23 cellular contexts compared by ENCODE assay signal in the genomic region with DNA sequence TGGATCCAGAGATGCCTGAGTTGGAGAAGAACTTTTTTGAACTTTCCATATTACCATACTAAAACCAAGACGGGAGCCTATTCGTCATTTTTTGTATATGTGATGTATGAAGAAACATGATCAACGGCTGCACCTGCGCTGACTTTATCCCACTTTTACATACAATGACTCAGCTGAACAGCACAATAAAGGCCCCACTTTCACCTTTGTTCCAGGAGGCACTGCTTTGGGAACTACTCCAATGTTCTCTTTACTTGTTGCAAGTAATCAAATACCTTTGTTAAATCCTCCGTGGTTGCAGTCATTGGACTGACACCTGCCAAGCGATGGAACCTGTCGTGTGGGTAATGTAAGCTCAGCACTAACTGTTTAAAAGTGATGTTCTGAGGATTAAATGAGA.
"Had no signal": no experiment of that assay in that cellular context is flagged by ENCODE, and none has a peak within 500 bp of the region (broad histone marks: within the 10 kb centered on the region; RNA-seq: fewer than 3 reads in every experiment).

No MANE protein-coding gene starts in this region.

- H3K27me3 Mint-ChIP-seq: activated naive CD4-positive, alpha-beta T cell treated with anti-CD3 and anti-CD28 coated beads, Interleukin-2, amount 50 U/mL, for 24 hours had no signal

- H3K9ac ChIP-seq: neural progenitor cell had no signal

- H3K4me1 Mint-ChIP-seq: activated naive CD4-positive, alpha-beta T cell treated with anti-CD3 and anti-CD28 coated beads, Interleukin-2, amount 50 U/mL, for 24 hours; brain; naive thymus-derived CD8-positive, alpha-beta T cell; stimulated activated naive B cell treated with anti-CD40 and anti-IgM and Interleukin-4, amounts not matched to agents 10 μg/mL and 1 μg/mL and 100 μg/mL, for 72 hours had no signal

- H3K4me3 Mint-ChIP-seq: activated CD8-positive, alpha-beta T cell treated with anti-CD3 and anti-CD28 coated beads, Interleukin-2, amount 10 ng/mL, durations not matched to agents 7 days and 5 days; activated naive CD4-positive, alpha-beta T cell treated with anti-CD3 and anti-CD28 coated beads, Interleukin-2, amount 50 U/mL, for 24 hours; brain; naive thymus-derived CD8-positive, alpha-beta T cell; neural progenitor cell; stimulated activated naive B cell treated with anti-CD40 and anti-IgM and Interleukin-4, amounts not matched to agents 10 μg/mL and 1 μg/mL and 100 μg/mL, for 72 hours had no signal

- H3K4me3 ChIP-seq: left ventricle myocardium inferior, neural progenitor cell, smooth muscle cell had no signal

- H3K9me3 ChIP-seq: left ventricle myocardium inferior had no signal

- H3K27ac Mint-ChIP-seq: activated CD8-positive, alpha-beta T cell treated with anti-CD3 and anti-CD28 coated beads, Interleukin-2, amount 10 ng/mL, durations not matched to agents 7 days and 5 days; activated naive CD4-positive, alpha-beta T cell treated with anti-CD3 and anti-CD28 coated beads, Interleukin-2, amount 50 U/mL, for 24 hours; brain; naive thymus-derived CD8-positive, alpha-beta T cell; neural progenitor cell; stimulated activated naive B cell treated with anti-CD40 and anti-IgM and Interleukin-4, amounts not matched to agents 10 μg/mL and 1 μg/mL and 100 μg/mL, for 72 hours had no signal

- H3K4me1 ChIP-seq: left ventricle myocardium inferior, neural progenitor cell had no signal

- H3K9me3 Mint-ChIP-seq: activated naive CD4-positive, alpha-beta T cell treated with anti-CD3 and anti-CD28 coated beads, Interleukin-2, amount 50 U/mL, for 24 hours; brain; naive thymus-derived CD8-positive, alpha-beta T cell; neural progenitor cell; stimulated activated naive B cell treated with anti-CD40 and anti-IgM and Interleukin-4, amounts not matched to agents 10 μg/mL and 1 μg/mL and 100 μg/mL, for 72 hours had no signal

- H3K36me3 Mint-ChIP-seq: activated naive CD4-positive, alpha-beta T cell treated with anti-CD3 and anti-CD28 coated beads, Interleukin-2, amount 50 U/mL, for 24 hours; brain; naive thymus-derived CD8-positive, alpha-beta T cell; neural progenitor cell; stimulated activated naive B cell treated with anti-CD40 and anti-IgM and Interleukin-4, amounts not matched to agents 10 μg/mL and 1 μg/mL and 100 μg/mL, for 72 hours had no signal

- DNase-seq: activated CD4-positive, alpha-beta T cell treated with anti-CD3 and anti-CD28 coated beads for 1 hour; activated CD4-positive, alpha-beta T cell treated with anti-CD3 and anti-CD28 coated beads, Interleukin-2, amount 50 U/mL, for 1 hour; activated CD8-positive, alpha-beta T cell treated with anti-CD3 and anti-CD28 coated beads, Interleukin-2, amount 10 ng/mL, durations not matched to agents 7 days and 5 days; activated gamma-delta T cell treated with Interleukin-2 at 50 U/mL for 16 hours; activated T-cell treated with anti-CD3 and anti-CD28 coated beads, Interleukin-2, amount 50 U/mL, for 1 hour; anterior cingulate cortex; caudate nucleus; dermis blood vessel endothelial cell; effector CD8-positive, alpha-beta T cell; erythroblast; kidney; left ventricle myocardium inferior; naive thymus-derived CD8-positive, alpha-beta T cell; stimulated activated CD4-positive, alpha-beta T cell treated with anti-CD3 and anti-CD28 coated beads, Interleukin-15, amount 100 ng/mL, for 24 hours; stimulated activated naive B cell treated with anti-CD40 and anti-IgM and Interleukin-4, amounts not matched to agents 10 μg/mL and 1 μg/mL and 100 μg/mL, for 72 hours; T-helper 9 cell; trophoblast cell had no signal

- H3K36me3 ChIP-seq: left ventricle myocardium inferior, neural progenitor cell had no signal

- H2AFZ ChIP-seq: neural progenitor cell had no signal

- FAIRE-seq: kidney had no signal

- H3K27me3 ChIP-seq: foreskin keratinocyte, neural progenitor cell had no signal

- H3K4me2 ChIP-seq: neural progenitor cell, smooth muscle cell had no signal

- H3K27ac ChIP-seq: foreskin keratinocyte, left ventricle myocardium inferior, neural progenitor cell had no signal

- ATAC-seq: activated CD8-positive, alpha-beta T cell treated with anti-CD3 and anti-CD28 coated beads, Interleukin-2, amount 10 ng/mL, durations not matched to agents 7 days and 5 days; foreskin keratinocyte; naive thymus-derived CD8-positive, alpha-beta T cell; sciatic nerve; stimulated activated naive B cell treated with anti-CD40 and anti-IgM and Interleukin-4, amounts not matched to agents 10 μg/mL and 1 μg/mL and 100 μg/mL, for 72 hours had no signal
